Comparison of ENCODE assay signal across 6 cellular contexts in the genomic region with DNA sequence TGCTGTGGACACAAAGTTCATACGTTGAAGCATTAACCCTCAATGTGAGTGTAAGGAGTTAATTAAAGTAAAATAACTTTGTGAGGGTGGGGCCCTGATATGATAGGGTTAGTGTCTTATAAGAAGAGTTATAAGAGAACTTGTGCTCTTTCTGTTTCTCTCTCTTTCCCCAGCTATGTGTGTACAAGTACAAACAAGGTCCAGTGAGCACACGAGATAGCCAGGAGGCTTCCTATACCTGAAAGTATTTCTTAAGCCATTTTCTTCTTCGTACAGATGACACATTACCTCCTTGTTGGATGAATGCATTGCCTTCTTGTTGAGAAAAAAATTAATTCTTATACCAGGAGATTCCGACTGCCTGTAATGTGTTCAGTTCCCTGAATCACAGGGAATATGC.
"Had no signal": no experiment of that assay in that cellular context is flagged by ENCODE, and none has a peak within 500 bp of the region (broad histone marks: within the 10 kb centered on the region; RNA-seq: fewer than 3 reads in every experiment).

No MANE protein-coding gene starts in this region.

- H3K4me3 Mint-ChIP-seq: IgD-negative memory B cell had no signal

- FAIRE-seq: HepG2, HTR-8/SVneo, K562 had no signal

- H3K9me3 Mint-ChIP-seq: IgD-negative memory B cell had no signal

- H3K4me3 ChIP-seq: K562 had no signal

- H3K27ac Mint-ChIP-seq: IgD-negative memory B cell had no signal

- H3K27me3 Mint-ChIP-seq: IgD-negative memory B cell had no signal

- DNase-seq: IMR-90 had no signal

- H3K36me3 Mint-ChIP-seq: IgD-negative memory B cell had no signal

- ATAC-seq: HepG2, K562 had no signal

- H3K4me1 Mint-ChIP-seq: IgD-negative memory B cell had no signal

- H3K27ac ChIP-seq: HL-60 had no signal
